Comparison of ENCODE assay signal across 17 cellular contexts in the genomic region with DNA sequence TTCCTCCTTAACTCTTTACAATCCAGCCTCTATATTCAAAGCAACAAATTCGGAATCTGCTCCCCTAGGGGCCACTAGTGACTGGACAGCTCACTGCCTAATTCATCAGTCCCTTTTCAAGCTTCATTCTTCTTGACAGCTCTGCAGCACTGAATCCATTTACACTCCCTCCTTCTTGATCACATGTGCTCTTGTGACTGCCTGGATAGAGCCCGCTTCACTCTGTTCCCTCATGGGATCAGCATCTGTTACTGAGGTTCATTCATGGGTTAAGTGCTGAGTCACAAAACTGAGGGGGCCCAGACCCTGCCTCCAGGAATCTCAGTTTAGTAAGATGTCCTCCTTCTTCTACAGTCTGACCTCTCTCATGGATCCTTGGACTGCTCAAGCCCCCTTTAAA.
DNase-seq lines count a peak whose midpoint lies in the region; ATAC-seq and TF ChIP-seq lines count a peak whose summit lies in the region.
"Had no signal": no experiment of that assay in that cellular context is flagged by ENCODE, and none has a peak within 500 bp of the region (broad histone marks: within the 10 kb centered on the region; RNA-seq: fewer than 3 reads in every experiment).

No MANE protein-coding gene starts in this region.

- peaks cover 0 to 59% (median 30%) of the 10 kb centered on the region in 11 experiments; a peak in 20 of 22 replicates for H3K36me3 ChIP-seq in BLaER1 treated with 17β-estradiol and CSF1 and Interleukin-3, amounts not matched to agents 10 nM and 100 nM
- H3K36me3 ChIP-seq in ovary, result no peaks in the 10 kb centered on the region
- H3K36me3 ChIP-seq: BLaER1, HAP-1 had no signal

- peaks cover 0 to 36% (median 22%) of the 10 kb centered on the region in 10 experiments; a peak in 15 of 20 replicates for H3K4me1 ChIP-seq in BLaER1 treated with 17β-estradiol and CSF1 and Interleukin-3, amounts not matched to agents 10 nM and 100 nM
- no peaks in the 10 kb centered on the region for H3K4me1 ChIP-seq in ovary (ENCODE audit: insufficient read depth)
- H3K4me1 ChIP-seq: BLaER1, HAP-1 had no signal

- H3K9me3 ChIP-seq in BLaER1 treated with 17β-estradiol and CSF1 and Interleukin-3, amounts not matched to agents 10 nM and 100 nM (replicated peaks in 1 of 11), result peaks cover 0 to 5% (median 0%) of the 10 kb centered on the region in 11 experiments; a peak in 3 of 22 replicates
- no peaks in the 10 kb centered on the region for H3K9me3 ChIP-seq in ovary
- H3K9me3 ChIP-seq: BLaER1, HAP-1 had no signal

- H3K27me3 ChIP-seq in BLaER1 treated with 17β-estradiol and CSF1 and Interleukin-3, amounts not matched to agents 10 nM and 100 nM, result no peaks in the 10 kb centered on the region
- H3K27me3 ChIP-seq in ovary, result no peaks in the 10 kb centered on the region
- H3K27me3 ChIP-seq: BLaER1 had no signal

- ATAC-seq in HG02852 (IDR thresholded peaks at IDR 0.05; ENCODE audit: unreplicated experiment) (no peak), HG02885 (IDR thresholded peaks at IDR 0.05; ENCODE audit: poor library complexity, unreplicated experiment) (no peak)

- H3K27me3 Mint-ChIP-seq in glutamatergic neuron (ENCODE audit: unreplicated experiment), result peaks cover 2% of the 10 kb centered on the region
- H3K27me3 Mint-ChIP-seq: CD4-positive, alpha-beta T cell had no signal

- H3K9ac ChIP-seq in BLaER1 treated with 17β-estradiol and CSF1 and Interleukin-3, amounts not matched to agents 10 nM and 100 nM, result no peak overlapping the region
- H3K9ac ChIP-seq: BLaER1 had no signal

- peaks cover 13% of the 10 kb centered on the region for H3K4me1 Mint-ChIP-seq in glutamatergic neuron (ENCODE audit: low read depth, unreplicated experiment)

- H3K27ac ChIP-seq in BLaER1 treated with 17β-estradiol and CSF1 and Interleukin-3, amounts not matched to agents 10 nM and 100 nM, result peak overlapping the region in 4 of 11 experiments; percentile 4 to 48 (median 35); a peak in 6 of 22 replicates
- H3K27ac ChIP-seq in ovary, result no peak overlapping the region
- H3K27ac ChIP-seq: BLaER1 had no signal

- no peaks in the 10 kb centered on the region for H3K9me3 Mint-ChIP-seq in glutamatergic neuron (ENCODE audit: unreplicated experiment)
- H3K9me3 Mint-ChIP-seq: CD4-positive, alpha-beta T cell had no signal

- H3K4me3 Mint-ChIP-seq in glutamatergic neuron (ENCODE audit: unreplicated experiment), result no peak overlapping the region
- H3K4me3 Mint-ChIP-seq: CD4-positive, alpha-beta T cell had no signal

- H4K20me1 ChIP-seq in BLaER1 treated with 17β-estradiol and CSF1 and Interleukin-3, amounts not matched to agents 10 nM and 100 nM, result peaks cover 0 to 31% (median 0%) of the 10 kb centered on the region in 11 experiments; a peak in 3 of 22 replicates
- H4K20me1 ChIP-seq: BLaER1 had no signal

- TF ChIP-seq EP300 in ovary (IDR thresholded peaks at IDR 0.05), result no peak

- in situ Hi-C loops in SK-MEL-5 (cut with HindIII; ENCODE audit: low pct_unique_long_range_greater_than_20kb, low sequenced_read_pairs), result no loop called here

- H3K36me3 Mint-ChIP-seq in glutamatergic neuron (ENCODE audit: unreplicated experiment), result no peaks in the 10 kb centered on the region

- H3K4me2 ChIP-seq in BLaER1 treated with 17β-estradiol and CSF1 and Interleukin-3, amounts not matched to agents 10 nM and 100 nM, result peak overlapping the region in 7 of 11 experiments; percentile 26 to 77 (median 66); a peak in 12 of 22 replicates
- H3K4me2 ChIP-seq: BLaER1 had no signal

- no peak overlapping the region for H3K4me3 ChIP-seq in BLaER1 treated with 17β-estradiol and CSF1 and Interleukin-3, amounts not matched to agents 10 nM and 100 nM
- H3K4me3 ChIP-seq in retinal pigment epithelial cell (ENCODE audit: low read length) (no peak overlapping the region), ovary (no peak overlapping the region)
- H3K4me3 ChIP-seq: BLaER1, HAP-1 had no signal

- peak overlapping the region; percentile 34 for H3K27ac Mint-ChIP-seq in glutamatergic neuron (ENCODE audit: unreplicated experiment)
- H3K27ac Mint-ChIP-seq: CD4-positive, alpha-beta T cell had no signal

- no peak for TF ChIP-seq POLR2A in ovary (IDR thresholded peaks at IDR 0.05)

- TF ChIP-seq CTCF in glutamatergic neuron (IDR thresholded peaks at IDR 0.05; ENCODE audit: partially characterized antibody, unreplicated experiment) (no peak), retinal pigment epithelial cell (conservative IDR thresholded peaks at IDR 0.05; ENCODE audit: low read depth, low read length) (no peak), ovary (IDR thresholded peaks at IDR 0.05) (no peak)

- WGBS in ovary, 3 donors, result 84 to 97% (median 95%) methylated on average over 2 of the region's 2 CpGs

- intact Hi-C loops in ovary (cut with DNase I), result no loop called here

- DNase-seq in SK-MEL-5 (ENCODE audit: low read depth, low spot score) (peak; percentile 74), glutamatergic neuron (no peak), retinal pigment epithelial cell (ENCODE audit: low read depth) (peak; percentile 52), ovary (no peak)
- DNase-seq: 8988T; AML-193; CD4-positive, alpha-beta T cell; COR-L47; DND-41; GDM1; GOT3; KBM-7 had no signal

Comparison
In these comparisons a context has a peak if more than half of its experiments do, and no peak if none do; other contexts are left out.
1. DNase-seq: peak in SK-MEL-5 (single experiment) and retinal pigment epithelial cell (single experiment); none in glutamatergic neuron (single experiment) and ovary (0 of 5).